Comparison of ENCODE assay signal across 10 cellular contexts in the genomic region with DNA sequence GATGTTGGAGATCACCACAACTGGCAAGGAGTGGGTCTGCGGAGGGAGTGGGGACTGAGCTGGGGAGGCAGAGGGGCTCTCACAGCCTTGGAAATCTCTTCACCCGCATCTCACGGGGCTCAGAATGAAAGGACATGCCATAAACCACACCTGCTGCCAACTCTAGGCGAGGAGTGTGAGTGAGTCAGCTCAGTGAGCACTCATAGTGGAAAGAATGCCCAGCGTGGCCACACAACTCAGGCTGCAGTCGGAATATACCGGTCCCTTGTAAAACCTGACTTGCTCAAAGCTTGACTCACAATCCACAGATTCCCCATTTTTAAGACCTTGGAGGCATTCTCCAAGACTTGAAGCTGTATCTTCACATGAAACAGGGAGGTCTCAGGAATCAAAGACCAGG. TPM values are rescaled to one million over a fixed set of nuclear protein-coding genes. Genes with fewer than 3 reads are reported as not detected.
DNase-seq lines count a peak whose midpoint lies in the region; ATAC-seq and TF ChIP-seq lines count a peak whose summit lies in the region.
"Had no signal": no experiment of that assay in that cellular context is flagged by ENCODE, and none has a peak within 500 bp of the region (broad histone marks: within the 10 kb centered on the region; RNA-seq: fewer than 3 reads in every experiment).

No MANE protein-coding gene starts in this region.

- no TSS peak for BruUV-seq in Panc1 (replicated peaks; lab: Mats Ljungman, UMichigan)

- POLR2A ChIA-PET in Panc1 (lab: Charles Lee) = interaction anchor here (0.7 kb wide), 1 partner anchor 144 kb away, joined by 4 read pairs; no protein-coding TSS in a partner anchor

- in situ Hi-C loops in Panc1 (cut with HindIII; ENCODE audit: low pct_unique_long_range_greater_than_20kb, low sequenced_read_pairs) = no loop called here

- TF ChIP-seq CTCF in C4-2B (conservative IDR thresholded peaks at IDR 0.05) (no peak), Panc1 (IDR thresholded peaks at IDR 0.05) (no peak), neutrophil (IDR thresholded peaks at IDR 0.05) (no peak)

- peaks cover 62% of the 10 kb centered on the region for H3K4me1 ChIP-seq in Panc1 (ENCODE audit: control insufficient read depth, insufficient read depth, low read length)
- peaks cover 6 to 10% of the 10 kb centered on the region in 2 experiments for H3K4me1 ChIP-seq in neutrophil (ENCODE audit: control insufficient read depth in 1 of 2, insufficient read depth in 1 of 2, low read depth in 1 of 2, low read length in 1 of 2)
- H3K4me1 ChIP-seq: parathyroid adenoma had no signal

- peak; percentile 32; the same call in 1 of the 2 replicates for ATAC-seq in Panc1
- ATAC-seq in GM21423 (IDR thresholded peaks at IDR 0.05; ENCODE audit: unreplicated experiment) = no peak
- ATAC-seq in HG03097 (IDR thresholded peaks at IDR 0.05; ENCODE audit: low FRiP score, unreplicated experiment) = no peak
- ATAC-seq in GM21786 (IDR thresholded peaks at IDR 0.05; ENCODE audit: unreplicated experiment) = no peak

- H3K27ac ChIP-seq in C4-2B (peak overlapping the region; percentile 46; the same call in 1 of the 2 replicates), Panc1 (ENCODE audit: low read length) (peak overlapping the region; percentile 98), neutrophil (peak overlapping the region; percentile 23)
- H3K27ac ChIP-seq: parathyroid adenoma had no signal

- no peak overlapping the region for H3K4me3 ChIP-seq in Panc1 (ENCODE audit: low read depth in 2 of 2, low read length in 2 of 2)
- H3K4me3 ChIP-seq in neutrophil (ENCODE audit: low read depth in 1 of 2, low read length in 1 of 2) = no peak overlapping the region

- intact Hi-C loops in Panc1 (cut with micrococcal nuclease; ENCODE audit: unreplicated experiment) = loop anchor here (10.0 kb wide), 1 partner anchor 60 kb away; a partner anchor contains a TSS

- DNase-seq in Panc1 (ENCODE audit: low read depth, low spot score) = peak; percentile 81
- peak; percentile 36 to 74 for DNase-seq in dermis microvascular lymphatic vessel endothelial cell (ENCODE audit: low read depth in 2 of 2)
- DNase-seq in SK-N-DZ (ENCODE audit: low spot score) = no peak
- DNase-seq: DMS79 treated with DMSO at 0.1 percent for 48 hours had no signal

- H3K27me3 ChIP-seq in Panc1 (ENCODE audit: control insufficient read depth, insufficient read depth, low read length) (no peaks in the 10 kb centered on the region), neutrophil (no peaks in the 10 kb centered on the region)

- H3K9me3 ChIP-seq in Panc1 (ENCODE audit: control insufficient read depth, insufficient read depth, low read depth, low read length) (no peaks in the 10 kb centered on the region), neutrophil (peaks cover 6% of the 10 kb centered on the region)

- H3K36me3 ChIP-seq in Panc1 (ENCODE audit: control insufficient read depth, insufficient read depth, low read length) = peaks cover 10% of the 10 kb centered on the region; the same call in 1 of the 2 replicates
- peaks cover 100% of the 10 kb centered on the region for H3K36me3 ChIP-seq in neutrophil

- CTCF ChIA-PET in Panc1 (lab: Charles Lee) = interaction anchor here (0.7 kb wide), 1 partner anchor 195 kb away, joined by 3 read pairs; no protein-coding TSS in a partner anchor

RNA-seq across cellular contexts. Expression of a gene that starts 36.7 kb away (rescaled TPM):
- total RNA-seq in Panc1 (2021; ENCODE audit: unreplicated experiment) (26.7 TPM), dermis microvascular lymphatic vessel endothelial cell (41.8 and 45.9 TPM in 2 replicates)
- 37.3 TPM for polyA plus RNA-seq in Panc1 (2012; ENCODE audit: insufficient read length)
- 10.1 and 12.0 TPM in 2 replicates for polyA plus RNA-seq in SK-N-DZ (2014; cell fraction: cytosol; rRNA removed)
- polyA plus RNA-seq in SK-N-DZ (2014; cell fraction: nucleus; rRNA removed) = 13.6 and 19.3 TPM in 2 replicates

RNA-seq across cellular contexts. Expression of a gene that starts 48.8 kb away (rescaled TPM):
- total RNA-seq in Panc1 (2021; ENCODE audit: unreplicated experiment) = 102 TPM
- 66.5 TPM for polyA plus RNA-seq in Panc1 (2012; ENCODE audit: insufficient read length)
- 25.2 and 31.5 TPM in 2 replicates for total RNA-seq in dermis microvascular lymphatic vessel endothelial cell
- polyA plus RNA-seq in SK-N-DZ (2014; cell fraction: cytosol; rRNA removed) = 25.5 and 36.7 TPM in 2 replicates
- 72.8 and 97.3 TPM in 2 replicates for polyA plus RNA-seq in SK-N-DZ (2014; cell fraction: nucleus; rRNA removed)

Comparison
In these comparisons a context has a peak if more than half of its experiments do, and no peak if none do; other contexts are left out.
1. H3K27ac ChIP-seq: peak in every context shown above with its lines; median percentile 98 in Panc1; 46 in C4-2B; 23 in neutrophil.